8 cellular contexts compared by ENCODE assay signal in the genomic region with DNA sequence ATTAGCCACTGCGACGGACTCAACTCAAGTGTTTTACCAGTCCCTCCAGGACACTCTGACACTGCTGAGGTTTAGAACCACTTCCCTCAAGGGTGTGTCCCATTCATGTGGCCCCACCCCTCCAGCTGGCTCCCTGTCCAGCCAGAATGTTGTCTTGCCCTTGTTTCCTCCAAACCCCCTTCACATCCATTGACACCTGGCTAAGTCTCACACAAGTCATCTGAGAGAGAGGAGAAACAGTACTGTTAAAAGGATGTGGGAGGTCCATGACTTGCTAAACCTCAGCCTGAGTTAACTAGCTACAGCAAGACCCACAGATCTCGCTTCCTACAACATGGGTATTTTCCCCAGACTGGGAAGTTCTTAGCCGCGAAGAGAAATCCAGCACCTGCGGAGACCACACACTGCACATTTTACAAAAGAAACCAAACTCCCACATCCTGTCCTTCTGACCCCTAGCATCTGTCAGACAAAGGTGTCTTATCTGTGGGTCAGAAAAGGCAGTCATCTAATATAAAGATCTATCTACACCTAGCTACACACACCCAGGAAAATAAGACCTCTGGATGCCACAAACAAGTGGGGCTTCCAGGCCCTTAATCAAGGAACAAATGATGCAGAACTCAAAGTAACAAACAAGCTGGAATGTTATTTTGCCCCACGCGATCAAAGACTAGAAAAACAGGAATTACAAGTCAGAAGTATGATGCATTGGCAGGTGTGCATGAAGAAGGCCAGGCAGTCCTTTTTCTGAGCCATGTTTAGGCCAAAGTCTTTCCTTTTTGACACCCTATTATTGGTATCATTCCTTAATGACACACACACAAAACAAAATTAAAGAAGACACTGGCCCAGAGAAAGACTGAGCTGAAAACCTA.
DNase-seq lines count a peak whose midpoint lies in the region; ATAC-seq and TF ChIP-seq lines count a peak whose summit lies in the region.

No MANE protein-coding gene starts in this region.

- no peaks in the 10 kb centered on the region for H3K9me2 ChIP-seq in SU-DHL-6 (replicated peaks; ENCODE audit: insufficient read depth, low read length)

- H3K4me3 ChIP-seq in DND-41 (ENCODE audit: low read depth in 1 of 2, low read length in 2 of 2): no peak overlapping the region
- no peak overlapping the region for H3K4me3 ChIP-seq in SU-DHL-6 (ENCODE audit: insufficient read depth, low read length, poor library complexity, severe bottlenecking)
- H3K4me3 ChIP-seq in epithelial cell of esophagus (ENCODE audit: low read length): no peak overlapping the region

- H3K27me3 ChIP-seq in DND-41 (ENCODE audit: insufficient read depth, low read length, poor library complexity) (no peaks in the 10 kb centered on the region), SU-DHL-6 (ENCODE audit: low read length) (no peaks in the 10 kb centered on the region)

- H3K4me1 ChIP-seq in DND-41 (ENCODE audit: insufficient read depth, low read length): peaks cover 60% of the 10 kb centered on the region

- peaks cover 76% of the 10 kb centered on the region for H3K79me2 ChIP-seq in DND-41 (ENCODE audit: insufficient read depth, low read length)
- peaks cover 99% of the 10 kb centered on the region for H3K79me2 ChIP-seq in SU-DHL-6 (ENCODE audit: insufficient read depth, low read length)

- H3F3A ChIP-seq in SU-DHL-6 (ENCODE audit: insufficient read depth): peaks cover 22% of the 10 kb centered on the region; the same call in 1 of the 2 replicates

- H3K4me2 ChIP-seq in DND-41 (ENCODE audit: insufficient read depth, low read length) (peak overlapping the region; percentile 32), SU-DHL-6 (ENCODE audit: low read depth, low read length, poor library complexity, severe bottlenecking) (peak overlapping the region; percentile 0)

- DNase-seq in DND-41 (peak; percentile 86), epithelial cell of esophagus (ENCODE audit: low read depth) (peak; percentile 87), HuH-7 (ENCODE audit: low spot score) (no peak), NCI-H1105 treated with DMSO at 0.1 percent for 48 hours (lab: John Stamatoyannopoulos, UW) (no peak)
- peak; percentile 21 to 27 for DNase-seq in stimulated activated CD4-positive, alpha-beta T cell treated with anti-CD3 and anti-CD28 coated beads, Interleukin-2, amount 100 ng/mL, for 48 hours

- H3K9ac ChIP-seq in DND-41 (ENCODE audit: low read depth, low read length) (no peak overlapping the region), SU-DHL-6 (ENCODE audit: low read length) (no peak overlapping the region)

- H3K36me3 ChIP-seq in DND-41 (ENCODE audit: insufficient read depth, low read length): no peaks in the 10 kb centered on the region
- H3K36me3 ChIP-seq in SU-DHL-6 (ENCODE audit: low read length): no peaks in the 10 kb centered on the region

- peaks cover 43% of the 10 kb centered on the region for H4K20me1 ChIP-seq in DND-41 (ENCODE audit: insufficient read depth, low read length)
- H4K20me1 ChIP-seq in SU-DHL-6 (ENCODE audit: low read depth, low read length): peaks cover 67% of the 10 kb centered on the region

- ATAC-seq in DND-41 (ENCODE audit: insufficient read depth, low read depth) (peak; percentile 94), GM19452 (IDR thresholded peaks at IDR 0.05; ENCODE audit: unreplicated experiment) (peak; percentile 89), HG03354 (IDR thresholded peaks at IDR 0.05; ENCODE audit: poor library complexity, severe bottlenecking, unreplicated experiment) (peak; percentile 84)

- no peaks in the 10 kb centered on the region for H3K9me3 ChIP-seq in DND-41 (ENCODE audit: insufficient read depth, low read length, severe bottlenecking)
- H3K9me3 ChIP-seq in SU-DHL-6 (ENCODE audit: insufficient read depth, low read length): no peaks in the 10 kb centered on the region

- no peak for TF ChIP-seq CTCF in DND-41 (IDR thresholded peaks at IDR 0.05; ENCODE audit: borderline replicate concordance, extremely low read depth, low read length, poor library complexity, severe bottlenecking)
- TF ChIP-seq CTCF in SU-DHL-6 (IDR thresholded peaks at IDR 0.05; ENCODE audit: insufficient read depth, low read length, poor library complexity, severe bottlenecking): no peak
- no peak for TF ChIP-seq CTCF in epithelial cell of esophagus (IDR thresholded peaks at IDR 0.05; ENCODE audit: insufficient read depth, low read depth, low read length, missing control alignments)

- H2AFZ ChIP-seq in DND-41 (ENCODE audit: low read depth, low read length): no peak overlapping the region
- no peak overlapping the region for H2AFZ ChIP-seq in SU-DHL-6 (ENCODE audit: low read depth, low read length, severe bottlenecking)

- peak overlapping the region; percentile 67 for H3K27ac ChIP-seq in DND-41 (ENCODE audit: low read length)
- peak overlapping the region; percentile 4; the same call in 1 of the 2 replicates for H3K27ac ChIP-seq in SU-DHL-6 (ENCODE audit: low read depth, low read length)

Comparison
In these comparisons a context has a peak if more than half of its experiments do, and no peak if none do; other contexts are left out.
1. DNase-seq: peak in DND-41 (single experiment), epithelial cell of esophagus (single experiment) and stimulated activated CD4-positive, alpha-beta T cell treated with anti-CD3 and anti-CD28 coated beads, Interleukin-2, amount 100 ng/mL, for 48 hours (2 of 2); none in HuH-7 (single experiment) and NCI-H1105 treated with DMSO at 0.1 percent for 48 hours (single experiment).
2. Peak in every context shown above with its lines, with median percentiles within 50 percentile points of each other: ATAC-seq.